ENCODE assay signal across 12 cellular contexts in genomic region chr12:85273411-85274075, GRCh38. TPM values are rescaled to one million over a fixed set of nuclear protein-coding genes. Genes with fewer than 3 reads are reported as not detected.
DNase-seq lines count a peak whose midpoint lies in the region; ATAC-seq and TF ChIP-seq lines count a peak whose summit lies in the region.
"Had no signal": no experiment of that assay in that cellular context is flagged by ENCODE, and none has a peak within 500 bp of the region (broad histone marks: within the 10 kb centered on the region; RNA-seq: fewer than 3 reads in every experiment).

No MANE protein-coding gene starts in this region.

- H3K27me3 ChIP-seq in subcutaneous abdominal adipose tissue (ENCODE audit: control insufficient read depth in 5 of 5, insufficient read depth in 4 of 5, low read length in 5 of 5), result peaks cover 18 to 39% (median 34%) of the 10 kb centered on the region in 5 donors

- no peak overlapping the region for H3K27ac Mint-ChIP-seq in activated CD4-positive, alpha-beta T cell treated with anti-CD3 and anti-CD28 coated beads for 36 hours
- H3K27ac Mint-ChIP-seq: activated naive CD4-positive, alpha-beta T cell treated with anti-CD3 and anti-CD28 coated beads, Interleukin-2, amount 10 ng/mL, durations not matched to agents 7 days and 5 days had no signal

- intact Hi-C loops in activated CD4-positive, alpha-beta T cell treated with anti-CD3 and anti-CD28 coated beads for 36 hours (cut with DNase I, micrococcal nuclease), result no loop called here

- H3K4me3 ChIP-seq in fibroblast of the aortic adventitia (ENCODE audit: low read depth, low read length) (peak overlapping the region; percentile 23), subcutaneous abdominal adipose tissue (ENCODE audit: low read depth in 1 of 5, low read length in 5 of 5) (peak overlapping the region in 3 of 5 donors; percentile 6 to 42 (median 6))

- no peak overlapping the region for H3K27ac ChIP-seq in subcutaneous abdominal adipose tissue (ENCODE audit: low read depth, low read length)

- CTCF ChIA-PET in activated CD4-positive, alpha-beta T cell treated with anti-CD3 and anti-CD28 coated beads for 36 hours (lab: Charles Lee), result no interaction called here

- H3K9ac ChIP-seq in subcutaneous abdominal adipose tissue (ENCODE audit: low read length in 5 of 5), result no peak overlapping the region

- H3K36me3 Mint-ChIP-seq in activated CD4-positive, alpha-beta T cell treated with anti-CD3 and anti-CD28 coated beads for 36 hours (ENCODE audit: low read depth), result no peaks in the 10 kb centered on the region

- peaks cover 40% of the 10 kb centered on the region for H3K27me3 Mint-ChIP-seq in activated CD4-positive, alpha-beta T cell treated with anti-CD3 and anti-CD28 coated beads for 36 hours

- peaks cover 0 to 6% (median 0%) of the 10 kb centered on the region in 5 donors for H3K4me1 ChIP-seq in subcutaneous abdominal adipose tissue (ENCODE audit: control insufficient read depth in 5 of 5, insufficient read depth in 5 of 5, low read length in 5 of 5)

- no peak overlapping the region for H3K4me3 Mint-ChIP-seq in activated CD4-positive, alpha-beta T cell treated with anti-CD3 and anti-CD28 coated beads for 36 hours
- H3K4me3 Mint-ChIP-seq: activated naive CD4-positive, alpha-beta T cell treated with anti-CD3 and anti-CD28 coated beads, Interleukin-2, amount 10 ng/mL, durations not matched to agents 7 days and 5 days had no signal

- no peaks in the 10 kb centered on the region for H3K36me3 ChIP-seq in subcutaneous abdominal adipose tissue (ENCODE audit: control insufficient read depth in 5 of 5, insufficient read depth in 5 of 5, low read length in 5 of 5)

- peak; percentile 30 for ATAC-seq in activated CD4-positive, alpha-beta T cell treated with anti-CD3 and anti-CD28 coated beads for 36 hours
- peak; percentile 56 for ATAC-seq in HG03342 (IDR thresholded peaks at IDR 0.05; ENCODE audit: unreplicated experiment)

- H3K9me3 Mint-ChIP-seq in activated CD4-positive, alpha-beta T cell treated with anti-CD3 and anti-CD28 coated beads for 36 hours (ENCODE audit: low read depth), result peaks cover 1% of the 10 kb centered on the region
- H3K9me3 Mint-ChIP-seq: activated naive CD4-positive, alpha-beta T cell treated with anti-CD3 and anti-CD28 coated beads, Interleukin-2, amount 10 ng/mL, durations not matched to agents 7 days and 5 days had no signal

- H3K4me1 Mint-ChIP-seq in activated CD4-positive, alpha-beta T cell treated with anti-CD3 and anti-CD28 coated beads for 36 hours, result no peaks in the 10 kb centered on the region
- H3K4me1 Mint-ChIP-seq: activated naive CD4-positive, alpha-beta T cell treated with anti-CD3 and anti-CD28 coated beads, Interleukin-2, amount 10 ng/mL, durations not matched to agents 7 days and 5 days had no signal

- no peak for DNase-seq in activated CD4-positive, alpha-beta T cell treated with anti-CD3 and anti-CD28 coated beads for 36 hours
- DNase-seq in activated CD4-positive, alpha-beta T cell treated with anti-CD3 and anti-CD28 coated beads for 1 hour, result no peak
- DNase-seq in fibroblast of the aortic adventitia (ENCODE audit: low read depth), result no peak
- no peak for DNase-seq in NCI-H1092 (lab: John Stamatoyannopoulos, UW)
- no peak for DNase-seq in NCI-H2227 treated with DMSO at 0.1 percent for 48 hours (lab: John Stamatoyannopoulos, UW)
- no peak for DNase-seq in SIG-M5 (lab: John Stamatoyannopoulos, UW)
- DNase-seq: activated naive CD4-positive, alpha-beta T cell treated with anti-CD3 and anti-CD28 coated beads, Interleukin-2, amount 10 ng/mL, durations not matched to agents 7 days and 5 days; DND-41; effector memory CD4-positive, alpha-beta T cell; occipital lobe had no signal

- H3K9me3 ChIP-seq in subcutaneous abdominal adipose tissue (ENCODE audit: control insufficient read depth in 5 of 5, low read length in 5 of 5), result peaks cover 0 to 9% (median 7%) of the 10 kb centered on the region in 5 donors

- POLR2A ChIA-PET in activated CD4-positive, alpha-beta T cell treated with anti-CD3 and anti-CD28 coated beads for 36 hours (lab: Charles Lee), result no interaction called here

- TF ChIP-seq CTCF in fibroblast of the aortic adventitia (IDR thresholded peaks at IDR 0.05; ENCODE audit: insufficient read depth, low read length), result no peak

RNA-seq across cellular contexts. Expression of gene ALX1, which starts 6.5 kb away (rescaled TPM):
- total RNA-seq in activated CD4-positive, alpha-beta T cell treated with anti-CD3 and anti-CD28 coated beads for 36 hours, result not detected
- 0.63 and 1.2 TPM in 2 replicates for total RNA-seq in fibroblast of the aortic adventitia (ENCODE audit: low replicate concordance)
